Comparison of ENCODE assay signal across 22 cellular contexts in genomic region chr9:116979461-116979860, GRCh38.
DNase-seq lines count a peak whose midpoint lies in the region; ATAC-seq, FAIRE-seq and TF ChIP-seq lines count a peak whose summit lies in the region.
"Had no signal": no experiment of that assay in that cellular context is flagged by ENCODE, and none has a peak within 500 bp of the region (broad histone marks: within the 10 kb centered on the region; RNA-seq: fewer than 3 reads in every experiment).

No MANE protein-coding gene starts in this region.

- no peak overlapping the region for H3K4ac ChIP-seq in mesendoderm (ENCODE audit: low read depth, low read length)

- no peak overlapping the region for H3K4me3 Mint-ChIP-seq in naive thymus-derived CD4-positive, alpha-beta T cell
- no peak overlapping the region for H3K4me3 Mint-ChIP-seq in nephron progenitor cell
- H3K4me3 Mint-ChIP-seq: CD4-positive, alpha-beta memory T cell; natural killer cell treated with Interleukin-12 subunit alpha and Interleukin-12 subunit beta and Interleukin-15 and Interleukin-18, amount 100 ng/mL, for 72 hours had no signal

- H4K5ac ChIP-seq in mesendoderm (ENCODE audit: low read length), result no peak overlapping the region

- H3K36me3 ChIP-seq in mesendoderm (ENCODE audit: control insufficient read depth, insufficient read depth, low read length) (no peaks in the 10 kb centered on the region), right atrium auricular region (no peaks in the 10 kb centered on the region)
- no peaks in the 10 kb centered on the region for H3K36me3 ChIP-seq in naive thymus-derived CD4-positive, alpha-beta T cell (ENCODE audit: control insufficient read depth in 2 of 3, insufficient read depth in 3 of 3, low read length in 3 of 3)
- H3K36me3 ChIP-seq: adrenal gland, uterus had no signal

- H3K4me3 ChIP-seq in mesendoderm (ENCODE audit: low read length) (no peak overlapping the region), right atrium auricular region (no peak overlapping the region)
- H3K4me3 ChIP-seq in naive thymus-derived CD4-positive, alpha-beta T cell (ENCODE audit: low read length), result no peak overlapping the region
- H3K4me3 ChIP-seq: adrenal gland, dorsolateral prefrontal cortex, uterus had no signal

- H3K56ac ChIP-seq in mesendoderm (ENCODE audit: low read length), result peak overlapping the region; percentile 26

- no peak for TF ChIP-seq CTCF in foreskin keratinocyte (conservative IDR thresholded peaks at IDR 0.05)
- no peak for TF ChIP-seq CTCF in right atrium auricular region (IDR thresholded peaks at IDR 0.05)
- TF ChIP-seq CTCF in nephron progenitor cell (IDR thresholded peaks at IDR 0.05), result no peak

- H3K23ac ChIP-seq in mesendoderm (ENCODE audit: low read length), result no peak overlapping the region

- H3K79me1 ChIP-seq in mesendoderm (ENCODE audit: low read length), result no peaks in the 10 kb centered on the region

- H3K4me1 ChIP-seq in foreskin keratinocyte, result peaks cover 14% of the 10 kb centered on the region
- peaks cover 2% of the 10 kb centered on the region for H3K4me1 ChIP-seq in mesendoderm (ENCODE audit: control insufficient read depth, low read depth, low read length)
- H3K4me1 ChIP-seq in right atrium auricular region, result no peaks in the 10 kb centered on the region
- H3K4me1 ChIP-seq in naive thymus-derived CD4-positive, alpha-beta T cell (ENCODE audit: control insufficient read depth in 2 of 2, insufficient read depth in 2 of 2, low read length in 2 of 2), result no peaks in the 10 kb centered on the region
- H3K4me1 ChIP-seq: adrenal gland, uterus had no signal

- H3K9me3 Mint-ChIP-seq in naive thymus-derived CD4-positive, alpha-beta T cell, result peaks cover 0 to 9% (median 4%) of the 10 kb centered on the region in 11 donors
- H3K9me3 Mint-ChIP-seq in nephron progenitor cell, result no peaks in the 10 kb centered on the region

- no peak overlapping the region for H3K18ac ChIP-seq in mesendoderm (ENCODE audit: low read length)

- peak; percentile 99 for FAIRE-seq in RCC 7860 (lab: Jason Lieb, UNC)
- FAIRE-seq: GM18507 had no signal

- intact Hi-C loops in naive thymus-derived CD4-positive, alpha-beta T cell (cut with micrococcal nuclease), result no loop called here

- no peak overlapping the region for H2AK5ac ChIP-seq in mesendoderm (ENCODE audit: low read length)

- H3K4me1 Mint-ChIP-seq in naive thymus-derived CD4-positive, alpha-beta T cell, result no peaks in the 10 kb centered on the region
- H3K4me1 Mint-ChIP-seq in nephron progenitor cell, result peaks cover 23% of the 10 kb centered on the region
- H3K4me1 Mint-ChIP-seq: CD4-positive, alpha-beta memory T cell had no signal

- H3K27me3 ChIP-seq in foreskin keratinocyte (no peaks in the 10 kb centered on the region), mesendoderm (ENCODE audit: insufficient read depth, low read length, poor library complexity) (no peaks in the 10 kb centered on the region), right atrium auricular region (no peaks in the 10 kb centered on the region)
- no peaks in the 10 kb centered on the region for H3K27me3 ChIP-seq in naive thymus-derived CD4-positive, alpha-beta T cell (ENCODE audit: control insufficient read depth in 2 of 2, insufficient read depth in 2 of 2, low read length in 2 of 2)
- H3K27me3 ChIP-seq: adrenal gland, dorsolateral prefrontal cortex, uterus had no signal

- CTCF ChIA-PET in naive thymus-derived CD4-positive, alpha-beta T cell (lab: Charles Lee), result no interaction called here

- peaks cover 0 to 4% (median 0%) of the 10 kb centered on the region in 5 donors for H3K27me3 Mint-ChIP-seq in naive thymus-derived CD4-positive, alpha-beta T cell
- H3K27me3 Mint-ChIP-seq in nephron progenitor cell (ENCODE audit: low read depth, poor library complexity), result peaks cover 13% of the 10 kb centered on the region
- H3K27me3 Mint-ChIP-seq: natural killer cell treated with Interleukin-12 subunit alpha and Interleukin-12 subunit beta and Interleukin-15 and Interleukin-18, amount 100 ng/mL, for 72 hours had no signal

- H3K79me2 ChIP-seq in mesendoderm (ENCODE audit: control insufficient read depth, insufficient read depth, low read length), result no peaks in the 10 kb centered on the region

- H3K27ac ChIP-seq in foreskin keratinocyte (no peak overlapping the region), mesendoderm (ENCODE audit: low read depth, low read length) (no peak overlapping the region), right atrium auricular region (no peak overlapping the region)
- H3K27ac ChIP-seq in naive thymus-derived CD4-positive, alpha-beta T cell (ENCODE audit: low read depth, low read length), result no peak overlapping the region
- H3K27ac ChIP-seq: adrenal gland, dorsolateral prefrontal cortex, uterus had no signal

- no peak overlapping the region for H3K27ac Mint-ChIP-seq in naive thymus-derived CD4-positive, alpha-beta T cell
- no peak overlapping the region for H3K27ac Mint-ChIP-seq in nephron progenitor cell
- H3K27ac Mint-ChIP-seq: CD4-positive, alpha-beta memory T cell; natural killer cell treated with Interleukin-12 subunit alpha and Interleukin-12 subunit beta and Interleukin-15 and Interleukin-18, amount 100 ng/mL, for 72 hours had no signal

- no peak overlapping the region for H2BK120ac ChIP-seq in mesendoderm (ENCODE audit: low read depth, low read length)

- DNase-seq in ELR (ENCODE audit: low read depth) (peak; percentile 34), RCC 7860 (ENCODE audit: low spot score) (peak; percentile 96), foreskin keratinocyte (peak; percentile 27 to 64), mesendoderm (peak; percentile 40), right atrium auricular region (ENCODE audit: low spot score) (no peak), nephron progenitor cell (no peak)
- DNase-seq in stimulated activated CD4-positive, alpha-beta T cell treated with anti-CD3 and anti-CD28 coated beads, Interleukin-2, amount 100 ng/mL, for 24 hours, result no peak
- no peak for DNase-seq in naive thymus-derived CD4-positive, alpha-beta T cell
- DNase-seq: activated effector memory CD4-positive, alpha-beta T cell treated with anti-CD3 and anti-CD28 coated beads, Interleukin-2, amount 50 U/mL, for 16 hours; adrenal gland; caudate nucleus; CD4-positive, alpha-beta memory T cell; DMS79; dorsolateral prefrontal cortex; NCI-H1105 treated with DMSO at 0.1 percent for 48 hours; NCI-H2107; NCI-H524; posterior cingulate gyrus; Right ventricle myocardium superior; uterus had no signal

- H2BK15ac ChIP-seq in mesendoderm (replicated peaks; ENCODE audit: low read depth), result no peak overlapping the region

- H3K9me3 ChIP-seq in right atrium auricular region, result no peaks in the 10 kb centered on the region
- H3K9me3 ChIP-seq in naive thymus-derived CD4-positive, alpha-beta T cell (ENCODE audit: control insufficient read depth in 2 of 3, low read length in 3 of 3), result no peaks in the 10 kb centered on the region
- H3K9me3 ChIP-seq: adrenal gland, uterus had no signal

- peak; percentile 80 for ATAC-seq in foreskin keratinocyte
- no peak for ATAC-seq in naive thymus-derived CD4-positive, alpha-beta T cell
- ATAC-seq: natural killer cell treated with Interleukin-12 subunit alpha and Interleukin-12 subunit beta and Interleukin-15 and Interleukin-18, amount 100 ng/mL, for 72 hours had no signal

- no CpG with 5 or more reads among the region's 2 CpGs for WGBS in mesendoderm (ENCODE audit: extremely low coverage, insufficient coverage, low lambda C conversion rate)

- POLR2A ChIA-PET in naive thymus-derived CD4-positive, alpha-beta T cell (lab: Charles Lee), result no interaction called here

- H3K4me2 ChIP-seq in mesendoderm (ENCODE audit: low read length), result no peak overlapping the region

- H3K36me3 Mint-ChIP-seq in naive thymus-derived CD4-positive, alpha-beta T cell, result no peaks in the 10 kb centered on the region
- H3K36me3 Mint-ChIP-seq in nephron progenitor cell (ENCODE audit: low read depth), result no peaks in the 10 kb centered on the region
- H3K36me3 Mint-ChIP-seq: CD4-positive, alpha-beta memory T cell; natural killer cell treated with Interleukin-12 subunit alpha and Interleukin-12 subunit beta and Interleukin-15 and Interleukin-18, amount 100 ng/mL, for 72 hours had no signal

- no peak overlapping the region for H2BK5ac ChIP-seq in mesendoderm (ENCODE audit: low read length)

- no peak overlapping the region for H4K8ac ChIP-seq in mesendoderm (ENCODE audit: low read depth, low read length)

- H3K9ac ChIP-seq in mesendoderm (ENCODE audit: low read length), result no peak overlapping the region

Comparison
In these comparisons a context has a peak if more than half of its experiments do, and no peak if none do; other contexts are left out.
1. DNase-seq: peak in ELR (single experiment), RCC 7860 (single experiment), foreskin keratinocyte (2 of 2) and mesendoderm (single experiment); none in stimulated activated CD4-positive, alpha-beta T cell treated with anti-CD3 and anti-CD28 coated beads, Interleukin-2, amount 100 ng/mL, for 24 hours (0 of 2), right atrium auricular region (single experiment), naive thymus-derived CD4-positive, alpha-beta T cell (0 of 9) and nephron progenitor cell (single experiment).